7 cellular contexts compared by ENCODE assay signal in the genomic region with DNA sequence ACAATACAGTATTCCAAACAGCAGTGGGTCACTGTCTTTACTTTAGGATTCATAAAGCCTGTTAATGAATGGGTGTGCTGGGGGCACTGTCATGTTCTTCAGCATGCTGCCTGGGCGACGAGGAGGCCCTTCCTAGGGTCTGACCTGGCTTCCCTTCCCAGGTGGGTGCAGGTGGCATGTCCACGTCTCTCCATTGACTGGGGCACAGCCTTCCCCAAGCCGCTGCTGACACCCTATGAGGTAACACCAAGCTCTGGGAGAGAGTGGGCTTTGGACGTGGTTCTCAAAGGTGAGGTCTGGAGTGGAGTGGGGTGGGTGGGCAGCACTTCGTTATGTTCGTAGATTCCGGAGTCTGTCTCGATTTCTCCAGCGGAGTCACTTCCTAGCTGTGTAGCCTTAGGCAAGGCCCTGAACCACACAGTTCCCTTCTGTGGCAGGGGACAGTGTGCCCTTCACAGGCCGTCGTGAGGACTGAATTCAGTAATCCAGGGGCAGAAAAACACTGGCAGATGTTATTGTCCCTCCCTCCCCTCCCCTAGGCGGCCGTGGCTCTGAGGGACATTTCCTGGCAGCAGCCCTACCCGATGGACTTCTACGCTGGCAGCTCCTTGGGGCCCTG. TPM values are rescaled to one million over a fixed set of nuclear protein-coding genes. Genes with fewer than 3 reads are reported as not detected.
DNase-seq lines count a peak whose midpoint lies in the region; ATAC-seq and TF ChIP-seq lines count a peak whose summit lies in the region.

No MANE protein-coding gene starts in this region.

- peak overlapping the region; percentile 87 for H3K27ac Mint-ChIP-seq in activated B cell treated with CpG ODN at 0.5 μM for 24 hours

- peak overlapping the region; percentile 88 to 96 (median 94) for H3K27ac ChIP-seq in stomach

- no peaks in the 10 kb centered on the region for H3K27me3 Mint-ChIP-seq in activated B cell treated with CpG ODN at 0.5 μM for 24 hours

- TF ChIP-seq POLR2A in stomach (IDR thresholded peaks at IDR 0.05) = no peak

- H3K4me1 Mint-ChIP-seq in activated B cell treated with CpG ODN at 0.5 μM for 24 hours = peaks cover 24% of the 10 kb centered on the region

- no peaks in the 10 kb centered on the region for H3K9me3 Mint-ChIP-seq in activated B cell treated with CpG ODN at 0.5 μM for 24 hours

- DNase-seq in HFF-Myc (ENCODE audit: extremely low read depth, low read depth) = no peak
- DNase-seq in activated B cell treated with CpG ODN at 0.5 μM for 24 hours = no peak
- DNase-seq in stomach = no peak
- no peak for DNase-seq in NCI-H146 (lab: John Stamatoyannopoulos, UW)
- DNase-seq in activated CD4-positive, alpha-beta T cell treated with anti-CD3 and anti-CD28 coated beads, Interleukin-2, amount 50 U/mL, for 1 hour = no peak

- intact Hi-C loops in activated B cell treated with CpG ODN at 0.5 μM for 24 hours (cut with micrococcal nuclease) (loop anchor here (1.0 to 5.0 kb wide), 5 partner anchors 11 to 374 kb away; partner anchors contain the start of genes DPH1 and RTN4RL1), stomach (cut with DNase I; ENCODE audit: low total_unique reads) (no loop called here)

- H3K36me3 Mint-ChIP-seq in activated B cell treated with CpG ODN at 0.5 μM for 24 hours (ENCODE audit: low read depth) = peaks cover 51% of the 10 kb centered on the region

- WGBS in stomach, 5 donors = 51 to 74% (median 54%) methylated on average over 9 to 16 of the region's 16 CpGs

- peaks cover 25 to 62% (median 56%) of the 10 kb centered on the region in 4 donors for H3K36me3 ChIP-seq in stomach

- H3K4me1 ChIP-seq in stomach = peaks cover 25 to 39% (median 28%) of the 10 kb centered on the region in 4 donors

- no peak for TF ChIP-seq EP300 in stomach (IDR thresholded peaks at IDR 0.05)

- no peaks in the 10 kb centered on the region for H3K9me3 ChIP-seq in stomach

- no peaks in the 10 kb centered on the region for H3K27me3 ChIP-seq in stomach

- POLR2A ChIA-PET in activated B cell treated with CpG ODN at 0.5 μM for 24 hours (lab: Charles Lee) = interaction anchor here (1.2 to 1.5 kb wide), 2 partner anchors 8 to 16 kb away, joined by 3 read pairs; partner anchors contain the start of gene RTN4RL1

- peak overlapping the region; percentile 71 for H3K4me3 ChIP-seq in HFF-Myc (replicated peaks; ENCODE audit: low read depth, low read length)
- H3K4me3 ChIP-seq in iPS-11a (ENCODE audit: low read depth, low read length) = peak overlapping the region; percentile 87
- H3K4me3 ChIP-seq in stomach = peak overlapping the region; percentile 71 to 86 (median 76)

- CTCF ChIA-PET in activated B cell treated with CpG ODN at 0.5 μM for 24 hours (lab: Charles Lee) = interaction anchor here (1.1 to 1.4 kb wide), 3 partner anchors 9 to 324 kb away, joined by 4 to 7 read pairs (median 5); no protein-coding TSS in a partner anchor

- H3K4me3 Mint-ChIP-seq in activated B cell treated with CpG ODN at 0.5 μM for 24 hours = peak overlapping the region; percentile 90

- no peak for TF ChIP-seq CTCF in HFF-Myc (IDR thresholded peaks at IDR 0.05; ENCODE audit: low read depth, low read length, missing control alignments)
- no peak for TF ChIP-seq CTCF in activated B cell treated with CpG ODN at 0.5 μM for 24 hours (IDR thresholded peaks at IDR 0.05)
- TF ChIP-seq CTCF in stomach (IDR thresholded peaks at IDR 0.05) = no peak

- ATAC-seq in activated B cell treated with CpG ODN at 0.5 μM for 24 hours (ENCODE audit: low read depth) = no peak
- no peak for ATAC-seq in HG02884 (IDR thresholded peaks at IDR 0.05; ENCODE audit: unreplicated experiment)

RNA-seq across cellular contexts. Expression of gene OVCA2, which starts 0.8 kb away (rescaled TPM):
- total RNA-seq in activated B cell treated with CpG ODN at 0.5 μM for 24 hours (29.4 and 31.2 TPM in 2 replicates), stomach (10 to 100 TPM in 3 of 5 donors, 1 to 10 TPM in 1, not detected in 1; 3.1 to 31.9 (median 17.3) TPM)
- 10 to 100 TPM; 60.3 to 83.4 (median 66.7) TPM for polyA plus RNA-seq in stomach

RNA-seq across cellular contexts. Expression of gene DPH1, which starts 11.1 kb away (rescaled TPM):
- 49.3 and 63.4 TPM in 2 replicates for total RNA-seq in activated B cell treated with CpG ODN at 0.5 μM for 24 hours
- total RNA-seq in stomach = 100 to 1,000 TPM in 2 of 5 donors, 10 to 100 TPM in 3; 26.1 to 188 (median 95.0) TPM
- polyA plus RNA-seq in stomach = 10 to 100 TPM; 11.6 to 27.9 (median 17.7) TPM

RNA-seq across cellular contexts. Expression of gene HIC1, which starts 13.9 kb away (rescaled TPM):
- 8.3 and 9.3 TPM in 2 replicates for total RNA-seq in activated B cell treated with CpG ODN at 0.5 μM for 24 hours
- total RNA-seq in stomach = 100 to 1,000 TPM in 1 of 5 donors, 10 to 100 TPM in 1, 1 to 10 TPM in 3; 7.6 to 107 (median 9.4) TPM
- polyA plus RNA-seq in stomach = 10 to 100 TPM in 1 of 3 donors, 1 to 10 TPM in 2; 1.5 to 11.2 (median 6.2) TPM

RNA-seq across cellular contexts. Expression of gene RTN4RL1, which starts 15.9 kb away (rescaled TPM):
- total RNA-seq in activated B cell treated with CpG ODN at 0.5 μM for 24 hours (not detected in 2 replicates), stomach (under 1 TPM in 2 of 5 donors, not detected in 3; 0.58 to 0.92 TPM)
- polyA plus RNA-seq in stomach = under 1 TPM in 2 of 3 donors, not detected in 1; 0.50 to 0.85 TPM
